8 cellular contexts compared by ENCODE assay signal in genomic region chr9:128340691-128341434, GRCh38. TPM values are rescaled to one million over a fixed set of nuclear protein-coding genes. Genes with fewer than 3 reads are reported as not detected.
DNase-seq lines count a peak whose midpoint lies in the region; ATAC-seq and TF ChIP-seq lines count a peak whose summit lies in the region.

No MANE protein-coding gene starts in this region.

- H3K36me3 ChIP-seq in prostate gland, result no peaks in the 10 kb centered on the region

- no peaks in the 10 kb centered on the region for H3K9me3 ChIP-seq in prostate gland

- intact Hi-C loops in prostate gland (cut with DNase I), result no loop called here

- no peak for TF ChIP-seq POLR2A in prostate gland (IDR thresholded peaks at IDR 0.05)

- H3K4me1 ChIP-seq in foreskin keratinocyte (no peaks in the 10 kb centered on the region), prostate gland (replicated peaks) (no peaks in the 10 kb centered on the region)

- H3K27me3 ChIP-seq in foreskin keratinocyte, result no peaks in the 10 kb centered on the region
- no peaks in the 10 kb centered on the region for H3K27me3 ChIP-seq in prostate gland (replicated peaks; ENCODE audit: insufficient read depth)

- DNase-seq in NCI-H1105 treated with DMSO at 0.1 percent for 48 hours (lab: John Stamatoyannopoulos, UW), result peak; percentile 55
- no peak for DNase-seq in NCI-H1105 (lab: John Stamatoyannopoulos, UW)
- DNase-seq in foreskin keratinocyte, result peak in 1 of 2 donors; percentile 24
- no peak for DNase-seq in prostate gland (ENCODE audit: low spot score)
- no peak for DNase-seq in stimulated activated CD4-positive, alpha-beta T cell treated with anti-CD3 and anti-CD28 coated beads, Interleukin-1b, Interleukin-23, amount 100 ng/mL, for 48 hours

- under 1% methylated on average over 46 of the region's 48 CpGs for WGBS in prostate gland

- TF ChIP-seq CTCF in WI38 (IDR thresholded peaks at IDR 0.05; ENCODE audit: low read depth, low read length), result no peak
- TF ChIP-seq CTCF in foreskin keratinocyte (conservative IDR thresholded peaks at IDR 0.05), result no peak
- no peak for TF ChIP-seq CTCF in prostate gland (IDR thresholded peaks at IDR 0.05)

- H3K4me3 ChIP-seq in WI38 (ENCODE audit: low read depth, low read length) (peak overlapping the region; percentile 79), prostate gland (peak overlapping the region; percentile 60 to 72)

- ATAC-seq in HG03045 (IDR thresholded peaks at IDR 0.05; ENCODE audit: unreplicated experiment), result peak; percentile 36
- peak; percentile 3 for ATAC-seq in foreskin keratinocyte
- no peak for ATAC-seq in GM21360 (IDR thresholded peaks at IDR 0.05; ENCODE audit: unreplicated experiment)

- H3K27ac ChIP-seq in foreskin keratinocyte, result peak overlapping the region; percentile 45
- H3K27ac ChIP-seq in prostate gland, result peak overlapping the region; percentile 60 to 83

RNA-seq across cellular contexts. Expression of gene SLC27A4, which starts 0.5 kb away (rescaled TPM):
- 29.5 and 32.8 TPM in 2 replicates for total RNA-seq in foreskin keratinocyte
- polyA plus RNA-seq in foreskin keratinocyte, result 28.6 and 34.0 TPM in 2 replicates
- total RNA-seq in prostate gland, result 10 to 100 TPM; 19.2 to 21.5 TPM

RNA-seq across cellular contexts. Expression of gene COQ4, which starts 18.2 kb away (rescaled TPM):
- total RNA-seq in foreskin keratinocyte (29.2 and 33.5 TPM in 2 replicates), prostate gland (10 to 100 TPM; 57.5 to 89.6 TPM)
- 35.8 and 38.3 TPM in 2 replicates for polyA plus RNA-seq in foreskin keratinocyte

RNA-seq across cellular contexts. Expression of gene TRUB2, which starts 18.6 kb away (rescaled TPM):
- total RNA-seq in foreskin keratinocyte, result 24.6 and 26.0 TPM in 2 replicates
- polyA plus RNA-seq in foreskin keratinocyte, result 23.8 and 26.3 TPM in 2 replicates
- 10 to 100 TPM; 14.6 to 27.2 TPM for total RNA-seq in prostate gland

RNA-seq across cellular contexts. Expression of gene URM1, which starts 30.3 kb away (rescaled TPM):
- 35.9 and 36.9 TPM in 2 replicates for total RNA-seq in foreskin keratinocyte
- 67.6 and 70.2 TPM in 2 replicates for polyA plus RNA-seq in foreskin keratinocyte
- 10 to 100 TPM; 33.2 to 41.7 TPM for total RNA-seq in prostate gland
